ENCODE assay signal across 8 cellular contexts in the genomic region with DNA sequence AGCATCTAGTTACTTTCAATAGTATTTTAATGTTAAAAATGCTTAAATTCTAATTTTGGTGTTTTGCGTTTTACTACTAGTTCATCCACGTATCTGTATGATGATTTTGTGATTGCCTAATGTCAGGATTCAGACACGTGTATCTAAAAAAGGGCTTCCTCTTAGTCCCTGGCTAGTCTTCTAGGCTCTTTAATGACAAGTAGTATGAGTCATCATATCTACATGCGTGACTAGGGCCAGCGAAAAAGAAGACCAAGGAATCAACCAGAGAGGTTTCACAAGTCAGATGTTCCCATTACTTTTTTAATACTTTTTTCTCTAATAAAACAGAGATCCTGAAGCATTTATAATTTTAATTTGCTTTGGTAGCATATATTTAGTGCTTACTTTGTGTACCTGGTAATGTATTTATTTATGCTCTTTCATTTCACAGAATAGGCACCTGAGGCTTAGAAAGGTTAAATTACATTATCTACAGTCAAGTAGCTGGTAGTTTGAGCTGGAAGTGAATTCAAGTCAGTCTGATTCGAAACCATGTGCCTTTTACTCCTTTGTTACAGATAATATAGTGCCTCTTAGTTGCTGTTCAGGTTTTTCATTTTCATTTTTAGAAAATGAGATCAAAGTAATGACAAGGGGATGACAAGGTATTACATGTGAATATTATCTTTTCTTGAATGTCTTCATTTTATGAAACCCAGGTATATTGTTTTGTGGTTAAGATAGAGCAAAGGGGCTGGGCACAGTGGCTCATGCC.
DNase-seq lines count a peak whose midpoint lies in the region; ATAC-seq lines count a peak whose summit lies in the region.

No MANE protein-coding gene starts in this region.

- peaks cover 2% of the 10 kb centered on the region in 2 donors for H3K9me3 Mint-ChIP-seq in activated T-cell treated with anti-CD3 and anti-CD28 coated beads, Interleukin-2, amount 50 U/mL, for 72 hours
- peaks cover 2% of the 10 kb centered on the region for H3K9me3 Mint-ChIP-seq in activated T-cell treated with anti-CD3 and anti-CD28 coated beads, Interleukin-2, amount 50 U/mL, for 24 hours

- DNase-seq in activated T-cell treated with anti-CD3 and anti-CD28 coated beads, Interleukin-2, amount 50 U/mL, for 72 hours: no peak
- DNase-seq in activated T-cell treated with anti-CD3 and anti-CD28 coated beads, Interleukin-2, amount 50 U/mL, for 24 hours: no peak
- peak; percentile 31 for DNase-seq in RPMI7951 (ENCODE audit: low read depth)
- DNase-seq in stromal cell of bone marrow (ENCODE audit: low read depth): peak; percentile 40
- no peak for DNase-seq in NCI-H2227 (lab: John Stamatoyannopoulos, UW; ENCODE audit: unreplicated experiment)
- DNase-seq in islet precursor cell: no peak
- DNase-seq in CD1c-positive myeloid dendritic cell (ENCODE audit: extremely low spot score): no peak

- no peaks in the 10 kb centered on the region for H3K36me3 Mint-ChIP-seq in activated T-cell treated with anti-CD3 and anti-CD28 coated beads, Interleukin-2, amount 50 U/mL, for 72 hours (ENCODE audit: insufficient read depth in 2 of 2)
- H3K36me3 Mint-ChIP-seq in activated T-cell treated with anti-CD3 and anti-CD28 coated beads, Interleukin-2, amount 50 U/mL, for 24 hours (ENCODE audit: low read depth): no peaks in the 10 kb centered on the region

- peak; percentile 36 to 44 for ATAC-seq in activated T-cell treated with anti-CD3 and anti-CD28 coated beads, Interleukin-2, amount 50 U/mL, for 72 hours (replicated peaks in 1 of 2)
- peak; percentile 55 for ATAC-seq in HG03066 (IDR thresholded peaks at IDR 0.05; ENCODE audit: low read depth, unreplicated experiment)

- no peaks in the 10 kb centered on the region for H3K27me3 Mint-ChIP-seq in activated T-cell treated with anti-CD3 and anti-CD28 coated beads, Interleukin-2, amount 50 U/mL, for 72 hours (ENCODE audit: low read depth)
- no peaks in the 10 kb centered on the region for H3K27me3 Mint-ChIP-seq in activated T-cell treated with anti-CD3 and anti-CD28 coated beads, Interleukin-2, amount 50 U/mL, for 24 hours

- no peaks in the 10 kb centered on the region for H3K4me1 Mint-ChIP-seq in activated T-cell treated with anti-CD3 and anti-CD28 coated beads, Interleukin-2, amount 50 U/mL, for 72 hours (ENCODE audit: low read depth)
- H3K4me1 Mint-ChIP-seq in activated T-cell treated with anti-CD3 and anti-CD28 coated beads, Interleukin-2, amount 50 U/mL, for 24 hours (ENCODE audit: low read depth): no peaks in the 10 kb centered on the region

- no peak overlapping the region for H3K27ac Mint-ChIP-seq in activated T-cell treated with anti-CD3 and anti-CD28 coated beads, Interleukin-2, amount 50 U/mL, for 72 hours
- H3K27ac Mint-ChIP-seq in activated T-cell treated with anti-CD3 and anti-CD28 coated beads, Interleukin-2, amount 50 U/mL, for 24 hours: no peak overlapping the region

- no peak overlapping the region for H3K4me3 Mint-ChIP-seq in activated T-cell treated with anti-CD3 and anti-CD28 coated beads, Interleukin-2, amount 50 U/mL, for 72 hours
- no peak overlapping the region for H3K4me3 Mint-ChIP-seq in activated T-cell treated with anti-CD3 and anti-CD28 coated beads, Interleukin-2, amount 50 U/mL, for 24 hours

Comparison
In these comparisons a context has a peak if more than half of its experiments do, and no peak if none do; other contexts are left out.
1. DNase-seq: peak in RPMI7951 (single experiment) and stromal cell of bone marrow (single experiment); none in activated T-cell treated with anti-CD3 and anti-CD28 coated beads, Interleukin-2, amount 50 U/mL, for 72 hours (0 of 2), activated T-cell treated with anti-CD3 and anti-CD28 coated beads, Interleukin-2, amount 50 U/mL, for 24 hours (single experiment), NCI-H2227 (single experiment), islet precursor cell (single experiment) and CD1c-positive myeloid dendritic cell (single experiment).